8 cellular contexts compared by ENCODE assay signal in the genomic region with DNA sequence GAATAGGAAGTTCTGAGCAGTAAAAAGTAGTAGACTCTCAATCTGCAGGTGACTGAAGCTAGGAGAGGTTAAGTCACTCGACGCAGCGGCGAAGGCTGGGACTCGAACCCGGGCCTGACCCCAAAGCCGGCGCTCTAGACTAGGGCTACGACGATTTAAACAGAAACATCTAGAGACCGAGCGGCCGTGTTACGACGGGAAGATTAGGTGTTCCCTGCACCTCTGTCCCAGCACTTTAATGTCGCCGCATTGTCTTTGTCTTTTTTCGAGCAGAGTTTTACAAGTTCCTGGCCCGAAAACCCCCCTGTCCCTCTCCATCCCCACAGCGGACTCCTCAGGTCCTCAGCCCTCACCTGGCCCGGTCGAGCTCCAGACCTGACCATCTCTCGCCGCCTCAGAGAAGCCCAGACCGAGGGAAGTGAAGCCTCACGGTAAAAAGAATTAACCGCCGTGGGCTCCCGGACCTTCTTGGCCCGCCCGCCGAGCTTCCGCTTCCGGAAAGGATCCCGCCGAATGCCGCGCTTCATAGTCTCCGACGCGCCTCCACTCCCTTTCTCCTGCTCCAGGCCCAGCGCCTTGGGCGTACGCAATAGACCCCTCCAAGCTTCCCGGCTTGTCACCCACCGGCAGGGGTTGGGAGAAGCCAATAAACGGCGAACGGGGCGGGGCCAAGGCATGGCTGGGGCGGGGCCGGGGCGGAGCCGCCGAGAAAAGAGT. TPM values are rescaled to one million over a fixed set of nuclear protein-coding genes. Genes with fewer than 3 reads are reported as not detected.
DNase-seq lines count a peak whose midpoint lies in the region; ATAC-seq and TF ChIP-seq lines count a peak whose summit lies in the region.

Gene CCDC14 (minus strand): TSS at position 439 of the 717 bp plus-strand sequence. CDS start 56 bp downstream, at position 383.

- peak; percentile 99 for DNase-seq in NCI-H2196 (lab: John Stamatoyannopoulos, UW; ENCODE audit: unreplicated experiment)
- peak; percentile 74 to 78 for DNase-seq in breast epithelium (ENCODE audit: low spot score in 2 of 2)

- H3K4me1 ChIP-seq in ACC112 (ENCODE audit: control insufficient read depth, insufficient read depth, low read length, unreplicated experiment) (peaks cover 19% of the 10 kb centered on the region), breast epithelium (peaks cover 0 to 5% of the 10 kb centered on the region in 2 donors), iPS-20b (ENCODE audit: insufficient read depth, low read length) (no peaks in the 10 kb centered on the region; the same call in 1 of the 2 replicates)

- intact Hi-C loops in breast epithelium (cut with DNase I; ENCODE audit: low total_unique reads), result no loop called here

- TF ChIP-seq CTCF in VCaP (conservative IDR thresholded peaks at IDR 0.05) (no peak), breast epithelium (IDR thresholded peaks at IDR 0.05) (no peak)

- peak; percentile 18 for TF ChIP-seq POLR2A in breast epithelium (IDR thresholded peaks at IDR 0.05)

- H3K4me3 ChIP-seq in ACC112 (ENCODE audit: low read depth, low read length), result peak within 1 kb of the TSS; percentile 95
- peak within 1 kb of the TSS; percentile 54 to 73 (median 64) for H3K4me3 ChIP-seq in breast epithelium
- peak within 1 kb of the TSS; percentile 92 for H3K4me3 ChIP-seq in iPS-20b (ENCODE audit: low read length)
- peak within 1 kb of the TSS; percentile 54 to 88 (median 68) for H3K4me3 ChIP-seq in skin epidermis

- H3K36me3 ChIP-seq in ACC112 (ENCODE audit: insufficient read depth, low read length), result no peaks in the 10 kb centered on the region; the same call in 1 of the 2 replicates
- H3K36me3 ChIP-seq in breast epithelium, result no peaks in the 10 kb centered on the region
- peaks cover 7% of the 10 kb centered on the region for H3K36me3 ChIP-seq in iPS-20b (ENCODE audit: insufficient read depth, low read depth, low read length)

- peaks cover 12% of the 10 kb centered on the region; the same call in 1 of the 2 replicates for H3K27me3 ChIP-seq in ACC112 (ENCODE audit: insufficient read depth, low read length)
- H3K27me3 ChIP-seq in breast epithelium, result no peaks in the 10 kb centered on the region
- H3K27me3 ChIP-seq in iPS-20b (ENCODE audit: insufficient read depth, low read length), result peaks cover 15% of the 10 kb centered on the region

- no peaks in the 10 kb centered on the region for H3K9me3 ChIP-seq in breast epithelium
- no peaks in the 10 kb centered on the region for H3K9me3 ChIP-seq in iPS-20b (ENCODE audit: insufficient read depth, low read depth, low read length)

- H3K27ac ChIP-seq in ACC112 (ENCODE audit: low read depth, low read length) (peak within 1 kb of the TSS; percentile 67), VCaP (peak within 1 kb of the TSS; percentile 85), breast epithelium (peak within 1 kb of the TSS; percentile 82 to 87), iPS-20b (ENCODE audit: low read length) (peak within 1 kb of the TSS; percentile 62), skin epidermis (peak within 1 kb of the TSS; percentile 7 to 88 (median 81))

- peak within 1 kb of the TSS; percentile 98 for H3K9ac ChIP-seq in iPS-20b (ENCODE audit: low read depth, low read length)

- peaks cover 20% of the 10 kb centered on the region for H3K79me2 ChIP-seq in ACC112 (ENCODE audit: control insufficient read depth, insufficient read depth, low read length, unreplicated experiment)

- ATAC-seq in GM18868 (IDR thresholded peaks at IDR 0.05; ENCODE audit: unreplicated experiment), result peak; percentile 81
- ATAC-seq in HG03103 (IDR thresholded peaks at IDR 0.05; ENCODE audit: low read depth, unreplicated experiment), result peak; percentile 82

- H2AFZ ChIP-seq in ACC112 (ENCODE audit: low read length, unreplicated experiment), result peak within 1 kb of the TSS; percentile 92

RNA-seq across cellular contexts. Expression of gene CCDC14, which starts in this region (rescaled TPM):
- 10 to 100 TPM; 43.2 to 94.7 (median 49.5) TPM for total RNA-seq in breast epithelium

Comparison
In these comparisons a context has a peak if more than half of its experiments do, and no peak if none do; other contexts are left out.
1. Peak in every context shown above with its lines: DNase-seq, ATAC-seq, H3K4me3 ChIP-seq and H3K27ac ChIP-seq.